ENCODE assay signal across 16 cellular contexts in genomic region chr5:74380193-74380592, GRCh38.
DNase-seq lines count a peak whose midpoint lies in the region; ATAC-seq and TF ChIP-seq lines count a peak whose summit lies in the region.
"Had no signal": no experiment of that assay in that cellular context is flagged by ENCODE, and none has a peak within 500 bp of the region (broad histone marks: within the 10 kb centered on the region; RNA-seq: fewer than 3 reads in every experiment).

No MANE protein-coding gene starts in this region.

- H3K9me3 ChIP-seq in right cardiac atrium (ENCODE audit: control insufficient read depth, low read length) (no peaks in the 10 kb centered on the region), vagina (no peaks in the 10 kb centered on the region)
- H3K9me3 ChIP-seq: BLaER1, HAP-1 had no signal

- no peaks in the 10 kb centered on the region for H3K9me3 Mint-ChIP-seq in nephron
- H3K9me3 Mint-ChIP-seq: CD8-positive, alpha-beta memory T cell had no signal

- no peak overlapping the region for H3K4me3 ChIP-seq in right cardiac atrium (ENCODE audit: low read length)
- no peak overlapping the region for H3K4me3 ChIP-seq in vagina
- H3K4me3 ChIP-seq: BLaER1, HAP-1 had no signal

- no peaks in the 10 kb centered on the region for H3K36me3 ChIP-seq in vagina
- H3K36me3 ChIP-seq: BLaER1, HAP-1 had no signal

- no peak for TF ChIP-seq POLR2A in vagina (IDR thresholded peaks at IDR 0.05)

- DNase-seq in right cardiac atrium: no peak
- no peak for DNase-seq in cardiac septum (ENCODE audit: low spot score)
- DNase-seq in left lobe of liver (ENCODE audit: low spot score): no peak
- peak; percentile 12 to 29 for DNase-seq in vagina (ENCODE audit: extremely low spot score in 2 of 2)
- DNase-seq in OCI-M2 (lab: John Stamatoyannopoulos, UW; ENCODE audit: unreplicated experiment): no peak
- DNase-seq: 8988T; AML-193; Caco-2; CD8-positive, alpha-beta memory T cell; DND-41; GDM1 had no signal

- no peak overlapping the region for H3K4me3 Mint-ChIP-seq in nephron
- H3K4me3 Mint-ChIP-seq: CD8-positive, alpha-beta memory T cell had no signal

- H3K27ac ChIP-seq in right cardiac atrium (ENCODE audit: low read length) (no peak overlapping the region), vagina (no peak overlapping the region)
- H3K27ac ChIP-seq: BLaER1 had no signal

- intact Hi-C loops in right cardiac atrium (cut with DNase I): no loop called here
- intact Hi-C loops in cardiac septum (cut with DNase I): loop anchor here (5.0 to 10.0 kb wide), 2 partner anchors 195 to 262 kb away; partner anchors contain the start of gene ENC1
- intact Hi-C loops in vagina (cut with DNase I): no loop called here

- WGBS in right cardiac atrium: 70% methylated on average over 5 of the region's 5 CpGs

- no peaks in the 10 kb centered on the region for H3K36me3 Mint-ChIP-seq in nephron (ENCODE audit: low read depth)
- H3K36me3 Mint-ChIP-seq: CD8-positive, alpha-beta memory T cell had no signal

- H3K27me3 ChIP-seq in right cardiac atrium (ENCODE audit: control insufficient read depth, insufficient read depth) (no peaks in the 10 kb centered on the region), vagina (no peaks in the 10 kb centered on the region)
- H3K27me3 ChIP-seq: BLaER1 had no signal

- H3K4me1 Mint-ChIP-seq in nephron: peaks cover 63% of the 10 kb centered on the region
- H3K4me1 Mint-ChIP-seq: CD8-positive, alpha-beta memory T cell had no signal

- H3K4me1 ChIP-seq in right cardiac atrium (ENCODE audit: control insufficient read depth, insufficient read depth, low read length) (no peaks in the 10 kb centered on the region), vagina (peaks cover 10% of the 10 kb centered on the region)
- H3K4me1 ChIP-seq: HAP-1 had no signal

- peak overlapping the region in 2 of 3 experiments; percentile 16 to 56 for H3K27ac Mint-ChIP-seq in nephron
- H3K27ac Mint-ChIP-seq: CD8-positive, alpha-beta memory T cell had no signal

- TF ChIP-seq CTCF in nephron (IDR thresholded peaks at IDR 0.05; ENCODE audit: unreplicated experiment in 3 of 3) (no peak), vagina (IDR thresholded peaks at IDR 0.05) (no peak)

- no peaks in the 10 kb centered on the region for H3K27me3 Mint-ChIP-seq in nephron (ENCODE audit: low read depth)

- peak; percentile 15 to 67 for ATAC-seq in right cardiac atrium
- ATAC-seq in left lobe of liver: peak; percentile 76
- no peak for ATAC-seq in GM21447 (IDR thresholded peaks at IDR 0.05; ENCODE audit: unreplicated experiment)
- ATAC-seq in HG02642 (IDR thresholded peaks at IDR 0.05; ENCODE audit: poor library complexity, unreplicated experiment): no peak

Comparison
In these comparisons a context has a peak if more than half of its experiments do, and no peak if none do; other contexts are left out.
1. ATAC-seq: peak in right cardiac atrium (2 of 2) and left lobe of liver (single experiment); none in GM21447 (single experiment) and HG02642 (single experiment).
2. DNase-seq: peak in vagina (2 of 2); none in right cardiac atrium (0 of 3), cardiac septum (single experiment), left lobe of liver (single experiment) and OCI-M2 (single experiment).